1 cellular context compared by ENCODE assay signal in the genomic region with DNA sequence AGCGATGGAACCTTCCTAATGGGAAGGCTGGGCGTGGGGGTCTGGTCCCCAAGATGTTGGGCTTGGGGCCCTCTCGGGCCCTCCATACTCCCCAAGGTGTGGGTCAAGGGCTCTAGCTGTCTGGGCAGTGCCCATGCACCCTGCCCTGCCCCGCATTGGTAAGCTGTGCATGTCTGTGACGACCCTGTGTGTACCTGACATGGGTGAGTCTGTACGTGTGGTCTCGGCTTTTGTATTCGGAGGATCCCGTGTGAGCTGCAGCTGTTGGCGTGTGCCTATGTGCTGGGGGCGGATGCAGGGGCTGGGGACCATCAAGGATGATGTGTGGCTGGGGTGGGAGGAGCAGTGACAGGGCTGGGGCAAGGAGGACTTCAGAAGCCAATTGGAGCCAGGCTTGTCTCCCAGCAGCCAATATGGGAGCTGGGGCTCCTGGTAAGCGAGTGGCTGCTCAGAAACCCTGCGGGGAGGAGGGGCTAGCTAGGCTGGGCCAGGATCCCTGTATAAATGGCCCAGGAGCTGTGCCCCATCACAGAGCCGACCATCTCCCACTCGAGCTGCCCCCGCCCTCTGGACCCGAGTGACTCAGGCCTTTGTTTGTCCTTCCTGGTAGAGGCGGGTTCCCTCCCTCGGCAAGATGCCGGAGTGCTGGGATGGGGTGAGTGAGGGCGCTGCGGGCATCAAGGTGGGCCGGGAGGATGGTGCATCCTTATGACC.
TF ChIP-seq lines count a peak whose summit lies in the region.

A gene with protein sequence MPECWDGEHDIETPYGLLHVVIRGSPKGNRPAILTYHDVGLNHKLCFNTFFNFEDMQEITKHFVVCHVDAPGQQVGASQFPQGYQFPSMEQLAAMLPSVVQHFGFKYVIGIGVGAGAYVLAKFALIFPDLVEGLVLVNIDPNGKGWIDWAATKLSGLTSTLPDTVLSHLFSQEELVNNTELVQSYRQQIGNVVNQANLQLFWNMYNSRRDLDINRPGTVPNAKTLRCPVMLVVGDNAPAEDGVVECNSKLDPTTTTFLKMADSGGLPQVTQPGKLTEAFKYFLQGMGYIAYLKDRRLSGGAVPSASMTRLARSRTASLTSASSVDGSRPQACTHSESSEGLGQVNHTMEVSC (plus strand): TSS at position 529 of the 714 bp plus-strand sequence. CDS start 106 bp downstream, at position 635.

TF ChIP-seq in GM12878, 131 proteins besides CTCF, POLR2A, EP300 and RAD21 (continued from another document):
- TF ChIP-seq, protein P1, sequence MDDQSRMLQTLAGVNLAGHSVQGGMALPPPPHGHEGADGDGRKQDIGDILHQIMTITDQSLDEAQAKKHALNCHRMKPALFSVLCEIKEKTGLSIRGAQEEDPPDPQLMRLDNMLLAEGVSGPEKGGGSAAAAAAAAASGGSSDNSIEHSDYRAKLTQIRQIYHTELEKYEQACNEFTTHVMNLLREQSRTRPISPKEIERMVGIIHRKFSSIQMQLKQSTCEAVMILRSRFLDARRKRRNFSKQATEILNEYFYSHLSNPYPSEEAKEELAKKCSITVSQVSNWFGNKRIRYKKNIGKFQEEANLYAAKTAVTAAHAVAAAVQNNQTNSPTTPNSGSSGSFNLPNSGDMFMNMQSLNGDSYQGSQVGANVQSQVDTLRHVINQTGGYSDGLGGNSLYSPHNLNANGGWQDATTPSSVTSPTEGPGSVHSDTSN (IDR thresholded peaks at IDR 0.05; ENCODE audit: insufficient replicate concordance, low read depth, low read length) = no peak
- TF ChIP-seq GABPA (IDR thresholded peaks at IDR 0.05; ENCODE audit: low read depth) (no peak), SP1 (IDR thresholded peaks at IDR 0.05; ENCODE audit: low read depth, low read length) (peak; percentile 85), ZNF24 (IDR thresholded peaks at IDR 0.05) (no peak), BACH1 (IDR thresholded peaks at IDR 0.05; ENCODE audit: borderline replicate concordance) (no peak), SREBF1 (IDR thresholded peaks at IDR 0.05; ENCODE audit: low read length) (no peak), PML (IDR thresholded peaks at IDR 0.05; ENCODE audit: low read length) (no peak), RFX5 (IDR thresholded peaks at IDR 0.05; ENCODE audit: low read depth, low read length) (peak; percentile 48; the same call in 1 of the 2 replicates), SIX5 (IDR thresholded peaks at IDR 0.05; ENCODE audit: low read depth, low read length, severe bottlenecking) (no peak), NFIC (IDR thresholded peaks at IDR 0.05; ENCODE audit: low read depth, low read length) (no peak), ESRRA (IDR thresholded peaks at IDR 0.05; ENCODE audit: low read length) (no peak), ZNF207 (IDR thresholded peaks at IDR 0.05; ENCODE audit: borderline replicate concordance) (no peak), FOS (IDR thresholded peaks at IDR 0.05; ENCODE audit: borderline replicate concordance, extremely low read depth, insufficient read length) (peak; percentile 10), NR2F1 (conservative IDR thresholded peaks at IDR 0.05) (no peak), HDGF (IDR thresholded peaks at IDR 0.05) (0 out of 2 replicates have a peak, but pooled peaks have one; percentile 54), RB1 (IDR thresholded peaks at IDR 0.05; ENCODE audit: borderline replicate concordance) (no peak), KDM1A (IDR thresholded peaks at IDR 0.05; ENCODE audit: borderline replicate concordance) (no peak)
- TF ChIP-seq, protein P2, sequence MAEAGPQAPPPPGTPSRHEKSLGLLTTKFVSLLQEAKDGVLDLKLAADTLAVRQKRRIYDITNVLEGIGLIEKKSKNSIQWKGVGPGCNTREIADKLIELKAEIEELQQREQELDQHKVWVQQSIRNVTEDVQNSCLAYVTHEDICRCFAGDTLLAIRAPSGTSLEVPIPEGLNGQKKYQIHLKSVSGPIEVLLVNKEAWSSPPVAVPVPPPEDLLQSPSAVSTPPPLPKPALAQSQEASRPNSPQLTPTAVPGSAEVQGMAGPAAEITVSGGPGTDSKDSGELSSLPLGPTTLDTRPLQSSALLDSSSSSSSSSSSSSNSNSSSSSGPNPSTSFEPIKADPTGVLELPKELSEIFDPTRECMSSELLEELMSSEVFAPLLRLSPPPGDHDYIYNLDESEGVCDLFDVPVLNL (IDR thresholded peaks at IDR 0.05; ENCODE audit: low read depth, low read length) = no peak
- TF ChIP-seq, protein P3, sequence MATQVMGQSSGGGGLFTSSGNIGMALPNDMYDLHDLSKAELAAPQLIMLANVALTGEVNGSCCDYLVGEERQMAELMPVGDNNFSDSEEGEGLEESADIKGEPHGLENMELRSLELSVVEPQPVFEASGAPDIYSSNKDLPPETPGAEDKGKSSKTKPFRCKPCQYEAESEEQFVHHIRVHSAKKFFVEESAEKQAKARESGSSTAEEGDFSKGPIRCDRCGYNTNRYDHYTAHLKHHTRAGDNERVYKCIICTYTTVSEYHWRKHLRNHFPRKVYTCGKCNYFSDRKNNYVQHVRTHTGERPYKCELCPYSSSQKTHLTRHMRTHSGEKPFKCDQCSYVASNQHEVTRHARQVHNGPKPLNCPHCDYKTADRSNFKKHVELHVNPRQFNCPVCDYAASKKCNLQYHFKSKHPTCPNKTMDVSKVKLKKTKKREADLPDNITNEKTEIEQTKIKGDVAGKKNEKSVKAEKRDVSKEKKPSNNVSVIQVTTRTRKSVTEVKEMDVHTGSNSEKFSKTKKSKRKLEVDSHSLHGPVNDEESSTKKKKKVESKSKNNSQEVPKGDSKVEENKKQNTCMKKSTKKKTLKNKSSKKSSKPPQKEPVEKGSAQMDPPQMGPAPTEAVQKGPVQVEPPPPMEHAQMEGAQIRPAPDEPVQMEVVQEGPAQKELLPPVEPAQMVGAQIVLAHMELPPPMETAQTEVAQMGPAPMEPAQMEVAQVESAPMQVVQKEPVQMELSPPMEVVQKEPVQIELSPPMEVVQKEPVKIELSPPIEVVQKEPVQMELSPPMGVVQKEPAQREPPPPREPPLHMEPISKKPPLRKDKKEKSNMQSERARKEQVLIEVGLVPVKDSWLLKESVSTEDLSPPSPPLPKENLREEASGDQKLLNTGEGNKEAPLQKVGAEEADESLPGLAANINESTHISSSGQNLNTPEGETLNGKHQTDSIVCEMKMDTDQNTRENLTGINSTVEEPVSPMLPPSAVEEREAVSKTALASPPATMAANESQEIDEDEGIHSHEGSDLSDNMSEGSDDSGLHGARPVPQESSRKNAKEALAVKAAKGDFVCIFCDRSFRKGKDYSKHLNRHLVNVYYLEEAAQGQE (IDR thresholded peaks at IDR 0.05; ENCODE audit: low read depth, low read length) = no peak
- TF ChIP-seq, protein P4, sequence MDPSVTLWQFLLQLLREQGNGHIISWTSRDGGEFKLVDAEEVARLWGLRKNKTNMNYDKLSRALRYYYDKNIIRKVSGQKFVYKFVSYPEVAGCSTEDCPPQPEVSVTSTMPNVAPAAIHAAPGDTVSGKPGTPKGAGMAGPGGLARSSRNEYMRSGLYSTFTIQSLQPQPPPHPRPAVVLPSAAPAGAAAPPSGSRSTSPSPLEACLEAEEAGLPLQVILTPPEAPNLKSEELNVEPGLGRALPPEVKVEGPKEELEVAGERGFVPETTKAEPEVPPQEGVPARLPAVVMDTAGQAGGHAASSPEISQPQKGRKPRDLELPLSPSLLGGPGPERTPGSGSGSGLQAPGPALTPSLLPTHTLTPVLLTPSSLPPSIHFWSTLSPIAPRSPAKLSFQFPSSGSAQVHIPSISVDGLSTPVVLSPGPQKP (IDR thresholded peaks at IDR 0.05; ENCODE audit: low read depth, low read length) = no peak
- TF ChIP-seq, protein P5, sequence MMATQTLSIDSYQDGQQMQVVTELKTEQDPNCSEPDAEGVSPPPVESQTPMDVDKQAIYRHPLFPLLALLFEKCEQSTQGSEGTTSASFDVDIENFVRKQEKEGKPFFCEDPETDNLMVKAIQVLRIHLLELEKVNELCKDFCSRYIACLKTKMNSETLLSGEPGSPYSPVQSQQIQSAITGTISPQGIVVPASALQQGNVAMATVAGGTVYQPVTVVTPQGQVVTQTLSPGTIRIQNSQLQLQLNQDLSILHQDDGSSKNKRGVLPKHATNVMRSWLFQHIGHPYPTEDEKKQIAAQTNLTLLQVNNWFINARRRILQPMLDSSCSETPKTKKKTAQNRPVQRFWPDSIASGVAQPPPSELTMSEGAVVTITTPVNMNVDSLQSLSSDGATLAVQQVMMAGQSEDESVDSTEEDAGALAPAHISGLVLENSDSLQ (IDR thresholded peaks at IDR 0.05) = peak; percentile 33; the same call in 1 of the 2 replicates
TF ChIP-seq in GM12878: peak in this region for 5.
